In the genomic region with DNA sequence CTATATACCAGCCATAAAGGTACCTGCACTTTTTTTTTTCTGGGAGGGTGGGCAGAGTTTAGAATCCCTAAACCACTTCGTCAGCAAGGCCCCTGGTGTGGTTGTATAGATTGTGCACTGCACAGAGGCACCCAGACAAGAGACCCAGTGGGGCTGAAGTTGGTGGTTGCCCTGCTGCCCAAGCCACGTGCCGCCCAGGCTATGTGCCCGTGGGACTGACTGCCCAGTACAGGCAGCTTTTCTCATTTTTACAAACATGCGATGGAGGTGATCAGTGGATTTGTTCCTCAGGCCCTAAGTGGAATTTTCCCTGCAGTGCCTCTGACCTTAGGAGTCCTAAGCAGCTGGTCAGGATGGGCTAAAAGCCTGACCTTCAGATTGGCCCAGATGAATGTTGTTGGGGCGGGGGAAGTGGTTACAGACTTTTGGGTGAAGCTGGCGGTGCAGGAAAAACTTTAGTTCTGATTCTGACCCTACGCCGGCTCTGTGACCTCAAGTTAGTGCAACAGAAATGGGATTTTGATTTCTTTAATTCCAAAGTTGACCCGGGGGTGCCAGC, we compare ENCODE assay signal across 15 cellular contexts. TPM values are rescaled to one million over a fixed set of nuclear protein-coding genes. Genes with fewer than 3 reads are reported as not detected.
A peak's percentile ranks its signal among the peaks of the same experiment; 100 is the strongest.
DNase-seq lines count a peak whose midpoint lies in the region; ATAC-seq and TF ChIP-seq lines count a peak whose summit lies in the region.
"Had no signal": no experiment of that assay in that cellular context is flagged by ENCODE, and none has a peak within 500 bp of the region (broad histone marks: within the 10 kb centered on the region; RNA-seq: fewer than 3 reads in every experiment).

No MANE protein-coding gene starts in this region.

- no peaks in the 10 kb centered on the region for H3K27me3 ChIP-seq in SJCRH30
- H3K27me3 ChIP-seq in cardiac muscle cell: no peaks in the 10 kb centered on the region
- H3K27me3 ChIP-seq in thyroid gland: no peaks in the 10 kb centered on the region
- H3K27me3 ChIP-seq in trophoblast cell (ENCODE audit: insufficient read depth, low read length): no peaks in the 10 kb centered on the region

- no peak overlapping the region for H3K14ac ChIP-seq in trophoblast cell (ENCODE audit: low read length)

- no peak overlapping the region for H3K9ac ChIP-seq in trophoblast cell (ENCODE audit: low read length)

- intact Hi-C loops in thyroid gland (cut with DNase I): no loop called here

- TF ChIP-seq CTCF in cardiac muscle cell (IDR thresholded peaks at IDR 0.05; ENCODE audit: low read depth, low read length) (no peak), nephron progenitor cell (IDR thresholded peaks at IDR 0.05) (no peak), thyroid gland (IDR thresholded peaks at IDR 0.05) (no peak), progenitor cell of endocrine pancreas (IDR thresholded peaks at IDR 0.05; ENCODE audit: unreplicated experiment) (no peak)

- H3K9me3 Mint-ChIP-seq in nephron progenitor cell: peaks cover 21% of the 10 kb centered on the region
- H3K9me3 Mint-ChIP-seq in progenitor cell of endocrine pancreas (ENCODE audit: low read depth): peaks cover 4% of the 10 kb centered on the region

- ATAC-seq in GM18498 (IDR thresholded peaks at IDR 0.05; ENCODE audit: unreplicated experiment): no peak

- no peak overlapping the region for H2AFZ ChIP-seq in trophoblast cell (ENCODE audit: insufficient read depth, low read length, poor library complexity)

- H3K27ac ChIP-seq in SJCRH30 (peak overlapping the region; percentile 78), cardiac muscle cell (peak overlapping the region; percentile 3), thyroid gland (peak overlapping the region; percentile 23 to 70 (median 51)), trophoblast cell (ENCODE audit: low read depth, low read length) (no peak overlapping the region)

- H3K36me3 Mint-ChIP-seq in nephron progenitor cell (ENCODE audit: low read depth) (peaks cover 18% of the 10 kb centered on the region), progenitor cell of endocrine pancreas (ENCODE audit: insufficient read depth) (no peaks in the 10 kb centered on the region)

- no peak overlapping the region for H2BK12ac ChIP-seq in trophoblast cell (ENCODE audit: low read length)

- H4K8ac ChIP-seq in trophoblast cell (ENCODE audit: low read depth, low read length): no peak overlapping the region

- H3K4me1 Mint-ChIP-seq in nephron progenitor cell: peaks cover 10% of the 10 kb centered on the region
- no peaks in the 10 kb centered on the region for H3K4me1 Mint-ChIP-seq in progenitor cell of endocrine pancreas (ENCODE audit: low read depth)

- H3K4me3 ChIP-seq in SJCRH30 (no peak overlapping the region), cardiac muscle cell (no peak overlapping the region), thyroid gland (replicated peaks in 1 of 3) (no peak overlapping the region), trophoblast cell (ENCODE audit: low read depth, low read length) (no peak overlapping the region)

- peaks cover 27% of the 10 kb centered on the region for H3K4me1 ChIP-seq in SJCRH30
- H3K4me1 ChIP-seq in cardiac muscle cell (ENCODE audit: low read depth): peaks cover 10% of the 10 kb centered on the region
- H3K4me1 ChIP-seq in thyroid gland: peaks cover 0 to 22% of the 10 kb centered on the region in 2 donors
- H3K4me1 ChIP-seq in trophoblast cell (ENCODE audit: control insufficient read depth in 1 of 2, insufficient read depth in 2 of 2, low read length in 2 of 2): peaks cover 6 to 7% of the 10 kb centered on the region in 2 experiments

- H3K27ac Mint-ChIP-seq in nephron progenitor cell: peak overlapping the region; percentile 83
- no peak overlapping the region for H3K27ac Mint-ChIP-seq in progenitor cell of endocrine pancreas

- H2AK5ac ChIP-seq in trophoblast cell (ENCODE audit: low read length): no peak overlapping the region

- DNase-seq in SJCRH30 (no peak), cardiac muscle cell (ENCODE audit: low read depth in 1 of 2, low spot score in 1 of 2) (no peak), nephron progenitor cell (no peak), thyroid gland (no peak), NCI-H2107 (lab: John Stamatoyannopoulos, UW) (no peak), progenitor cell of endocrine pancreas (ENCODE audit: low spot score, unreplicated experiment) (no peak), trophoblast cell (no peak)
- DNase-seq: activated CD4-positive, alpha-beta T cell treated with anti-CD3 and anti-CD28 coated beads for 48 hours; activated T-cell treated with anti-CD3 and anti-CD28 coated beads for 4 hours; cortex of kidney; mesendoderm; NK-92 treated with Interleukin-12 subunit alpha and Interleukin-12 subunit beta, amount 100 ng/mL, for 24 hours; SHP77 treated with DMSO at 0.1 percent for 48 hours; T-helper 9 cell had no signal

- no peaks in the 10 kb centered on the region for H3K79me2 ChIP-seq in trophoblast cell (ENCODE audit: control insufficient read depth, insufficient read depth, low read length, poor library complexity)

- no peak for TF ChIP-seq POLR2A in thyroid gland (IDR thresholded peaks at IDR 0.05)

- WGBS in thyroid gland, 2 donors: 77 to 84% methylated on average over 10 of the region's 10 CpGs
- WGBS in trophoblast cell (ENCODE audit: extremely low coverage, insufficient coverage, insufficient read length): no CpG with 5 or more reads among the region's 10 CpGs

- H3K4me2 ChIP-seq in trophoblast cell (ENCODE audit: low read length): no peak overlapping the region

- H3K23ac ChIP-seq in trophoblast cell (ENCODE audit: low read length): no peak overlapping the region

- no peak overlapping the region for H2BK120ac ChIP-seq in trophoblast cell (ENCODE audit: insufficient read depth, low read length, poor library complexity)

- no peak overlapping the region for H3K4ac ChIP-seq in trophoblast cell (ENCODE audit: low read depth, low read length)

- H4K12ac ChIP-seq in trophoblast cell (ENCODE audit: low read depth, low read length): no peak overlapping the region

- no peak overlapping the region for H2BK5ac ChIP-seq in trophoblast cell (ENCODE audit: low read depth, low read length, poor library complexity)

- H4K91ac ChIP-seq in trophoblast cell (ENCODE audit: low read depth, low read length): no peak overlapping the region

- no peak overlapping the region for H3K4me3 Mint-ChIP-seq in nephron progenitor cell
- H3K4me3 Mint-ChIP-seq in progenitor cell of endocrine pancreas (ENCODE audit: low read depth): no peak overlapping the region

- H3K18ac ChIP-seq in trophoblast cell (ENCODE audit: low read length): no peak overlapping the region

- H3K36me3 ChIP-seq in SJCRH30: no peaks in the 10 kb centered on the region
- no peaks in the 10 kb centered on the region for H3K36me3 ChIP-seq in cardiac muscle cell
- no peaks in the 10 kb centered on the region for H3K36me3 ChIP-seq in thyroid gland
- H3K36me3 ChIP-seq in trophoblast cell (ENCODE audit: control insufficient read depth in 1 of 2, insufficient read depth in 2 of 2, low read length in 2 of 2): no peaks in the 10 kb centered on the region

- H3K9me3 ChIP-seq in SJCRH30 (replicated peaks): peaks cover 11% of the 10 kb centered on the region; the same call in 1 of the 2 replicates
- no peaks in the 10 kb centered on the region for H3K9me3 ChIP-seq in cardiac muscle cell (ENCODE audit: low read depth)
- H3K9me3 ChIP-seq in thyroid gland: no peaks in the 10 kb centered on the region
- H3K9me3 ChIP-seq in trophoblast cell (ENCODE audit: insufficient read depth, low read depth, low read length): no peaks in the 10 kb centered on the region

- H3K27me3 Mint-ChIP-seq in nephron progenitor cell (ENCODE audit: low read depth, poor library complexity): peaks cover 3% of the 10 kb centered on the region
- H3K27me3 Mint-ChIP-seq in progenitor cell of endocrine pancreas: no peaks in the 10 kb centered on the region

- H3K79me1 ChIP-seq in trophoblast cell (ENCODE audit: low read length): no peaks in the 10 kb centered on the region

RNA-seq across cellular contexts. Expression of a gene that starts 34.9 kb away (rescaled TPM):
- 25.0 and 28.0 TPM in 2 replicates for total RNA-seq in SJCRH30 (2014; rRNA removed; shearing (Covaris generic))
- total RNA-seq in cardiac muscle cell: 24.6 and 44.0 TPM in 2 replicates
- 19.4 and 30.3 TPM in 2 replicates for polyA plus RNA-seq in cardiac muscle cell
- total RNA-seq in thyroid gland: 10 to 100 TPM; 43.4 to 59.2 (median 52.1) TPM
- total RNA-seq in progenitor cell of endocrine pancreas: 31.3 and 32.5 TPM in 2 replicates
- polyA plus RNA-seq in trophoblast cell (2013): 4.3 TPM in 2 replicates
